In the genomic region with DNA sequence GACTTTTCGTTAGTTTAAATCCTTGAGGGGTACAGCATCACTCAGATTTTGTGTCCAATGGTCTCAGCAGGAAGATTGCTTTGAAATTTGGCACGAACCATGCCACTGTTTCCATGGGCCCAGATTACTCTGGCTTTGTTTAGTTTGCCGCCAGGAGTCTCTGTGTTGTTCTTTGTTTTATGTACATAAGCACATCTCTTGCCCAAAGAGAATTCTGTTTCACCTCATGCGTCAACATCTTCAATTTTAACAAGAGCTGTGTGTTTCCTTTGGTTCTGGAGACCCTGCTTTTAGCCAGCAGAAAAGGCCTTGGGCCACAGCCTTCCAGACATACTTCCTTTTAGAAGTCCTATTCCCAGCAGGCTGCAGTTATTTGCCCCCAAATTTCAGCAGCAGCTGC, we compare ENCODE assay signal across 18 cellular contexts.
DNase-seq lines count a peak whose midpoint lies in the region; ATAC-seq and TF ChIP-seq lines count a peak whose summit lies in the region.
"Had no signal": no experiment of that assay in that cellular context is flagged by ENCODE, and none has a peak within 500 bp of the region (broad histone marks: within the 10 kb centered on the region; RNA-seq: fewer than 3 reads in every experiment).

No MANE protein-coding gene starts in this region.

- no peak overlapping the region for H3K27ac Mint-ChIP-seq in activated T-helper 1 cell treated with anti-CD3 and anti-CD28 coated beads, Interleukin-12 subunit alpha, Interleukin-12 subunit beta, Interleukin-2, Interleukin-4 antibody, amounts not matched to agents 30 ng/mL and 10 ng/mL and 1 ng/mL, durations not matched to agents 14 hours and 24 hours and 36 hours
- H3K27ac Mint-ChIP-seq: activated B cell treated with CpG ODN at 0.5 μM for 24 hours had no signal

- POLR2A ChIA-PET in A673 (lab: Charles Lee; ENCODE audit: low non-redundant PET): no interaction called here

- CTCF ChIA-PET in A673 (lab: Charles Lee): no interaction called here

- peaks cover 11% of the 10 kb centered on the region for H3K4me1 Mint-ChIP-seq in activated T-helper 1 cell treated with anti-CD3 and anti-CD28 coated beads, Interleukin-12 subunit alpha, Interleukin-12 subunit beta, Interleukin-2, Interleukin-4 antibody, amounts not matched to agents 30 ng/mL and 10 ng/mL and 1 ng/mL, durations not matched to agents 14 hours and 24 hours and 36 hours (ENCODE audit: low read depth)
- H3K4me1 Mint-ChIP-seq: activated B cell treated with CpG ODN at 0.5 μM for 24 hours had no signal

- intact Hi-C loops in A673 (cut with micrococcal nuclease; ENCODE audit: unreplicated experiment): no loop called here
- intact Hi-C loops in activated T-helper 1 cell treated with anti-CD3 and anti-CD28 coated beads, Interleukin-12 subunit alpha, Interleukin-12 subunit beta, Interleukin-2, Interleukin-4 antibody, amounts not matched to agents 30 ng/mL and 10 ng/mL and 1 ng/mL, durations not matched to agents 14 hours and 24 hours and 36 hours (cut with micrococcal nuclease): no loop called here

- no peaks in the 10 kb centered on the region for H3K9me3 Mint-ChIP-seq in activated T-helper 1 cell treated with anti-CD3 and anti-CD28 coated beads, Interleukin-12 subunit alpha, Interleukin-12 subunit beta, Interleukin-2, Interleukin-4 antibody, amounts not matched to agents 30 ng/mL and 10 ng/mL and 1 ng/mL, durations not matched to agents 14 hours and 24 hours and 36 hours
- H3K9me3 Mint-ChIP-seq: activated B cell treated with CpG ODN at 0.5 μM for 24 hours had no signal

- H3K4me3 Mint-ChIP-seq in activated T-helper 1 cell treated with anti-CD3 and anti-CD28 coated beads, Interleukin-12 subunit alpha, Interleukin-12 subunit beta, Interleukin-2, Interleukin-4 antibody, amounts not matched to agents 30 ng/mL and 10 ng/mL and 1 ng/mL, durations not matched to agents 14 hours and 24 hours and 36 hours: no peak overlapping the region
- H3K4me3 Mint-ChIP-seq: activated B cell treated with CpG ODN at 0.5 μM for 24 hours had no signal

- H3K36me3 Mint-ChIP-seq in activated T-helper 1 cell treated with anti-CD3 and anti-CD28 coated beads, Interleukin-12 subunit alpha, Interleukin-12 subunit beta, Interleukin-2, Interleukin-4 antibody, amounts not matched to agents 30 ng/mL and 10 ng/mL and 1 ng/mL, durations not matched to agents 14 hours and 24 hours and 36 hours (ENCODE audit: low read depth): peaks cover 38% of the 10 kb centered on the region

- peaks cover 85% of the 10 kb centered on the region for H3K36me3 ChIP-seq in mesodermal cell (ENCODE audit: control insufficient read depth, insufficient read depth, low read length)
- H3K36me3 ChIP-seq in A673 (ENCODE audit: insufficient read depth, low read length, poor library complexity, severe bottlenecking): peaks cover 86% of the 10 kb centered on the region

- DNase-seq in NCI-H2029 (lab: John Stamatoyannopoulos, UW) (peak; percentile 74), A673 (ENCODE audit: low spot score) (no peak), T1000 (lab: John Stamatoyannopoulos, UW) (no peak)
- no peak for DNase-seq in activated T-helper 1 cell treated with anti-CD3 and anti-CD28 coated beads, Interleukin-12 subunit alpha, Interleukin-12 subunit beta, Interleukin-2, Interleukin-4 antibody, amounts not matched to agents 30 ng/mL and 10 ng/mL and 1 ng/mL, durations not matched to agents 14 hours and 24 hours and 36 hours (ENCODE audit: low spot score)
- DNase-seq: activated B cell treated with CpG ODN at 0.5 μM for 24 hours; activated naive CD4-positive, alpha-beta T cell; HCEC 1CT; mesendoderm; NCI-H187; NK-92 treated with Interleukin-12 subunit alpha and Interleukin-12 subunit beta, amount 100 ng/mL, for 24 hours; SW 1271 had no signal

- no peaks in the 10 kb centered on the region for H3K4me1 ChIP-seq in mesodermal cell (ENCODE audit: control insufficient read depth, insufficient read depth, low read length, poor library complexity, severe bottlenecking)
- no peaks in the 10 kb centered on the region for H3K4me1 ChIP-seq in A673 (ENCODE audit: insufficient read depth, low read length, poor library complexity, severe bottlenecking)
- H3K4me1 ChIP-seq: ascending aorta, right atrium auricular region had no signal

- ATAC-seq in GM19035 (IDR thresholded peaks at IDR 0.05; ENCODE audit: unreplicated experiment): no peak

- no TSS peak for BruUV-seq in A673 (replicated peaks; lab: Mats Ljungman, UMichigan)

- no peaks in the 10 kb centered on the region for H3K27me3 Mint-ChIP-seq in activated T-helper 1 cell treated with anti-CD3 and anti-CD28 coated beads, Interleukin-12 subunit alpha, Interleukin-12 subunit beta, Interleukin-2, Interleukin-4 antibody, amounts not matched to agents 30 ng/mL and 10 ng/mL and 1 ng/mL, durations not matched to agents 14 hours and 24 hours and 36 hours (ENCODE audit: insufficient read depth)
- H3K27me3 Mint-ChIP-seq: activated B cell treated with CpG ODN at 0.5 μM for 24 hours had no signal

- H3K27ac ChIP-seq in C4-2B (no peak overlapping the region), VCaP (peak overlapping the region; percentile 71), mesodermal cell (ENCODE audit: low read depth, low read length, severe bottlenecking) (peak overlapping the region; percentile 34), A673 (ENCODE audit: low read depth, low read length, poor library complexity, severe bottlenecking) (no peak overlapping the region)
- H3K27ac ChIP-seq: ascending aorta, KMS-11, right atrium auricular region had no signal

- TF ChIP-seq CTCF in C4-2B (conservative IDR thresholded peaks at IDR 0.05) (peak; percentile 26), VCaP (conservative IDR thresholded peaks at IDR 0.05) (no peak), A673 (conservative IDR thresholded peaks at IDR 0.05; ENCODE audit: low read depth, low read length) (no peak)

- H3K27me3 ChIP-seq in A673 (replicated peaks; ENCODE audit: insufficient read depth, low read depth, low read length, poor library complexity): no peaks in the 10 kb centered on the region
- H3K27me3 ChIP-seq: ascending aorta, right atrium auricular region had no signal

- no peaks in the 10 kb centered on the region for H3K9me3 ChIP-seq in mesodermal cell (ENCODE audit: control insufficient read depth, low read length)
- H3K9me3 ChIP-seq in A673 (ENCODE audit: low read depth, low read length, poor library complexity, severe bottlenecking): no peaks in the 10 kb centered on the region
- H3K9me3 ChIP-seq: ascending aorta, right atrium auricular region had no signal

- WGBS in mesodermal cell (ENCODE audit: insufficient coverage in 2 of 2), 2 experiments: 100% methylated on average over 2 of the region's 4 CpGs

- H3K4me3 ChIP-seq in mesodermal cell (ENCODE audit: extremely low read depth, insufficient read depth, low read length, poor library complexity, severe bottlenecking) (no peak overlapping the region), A673 (ENCODE audit: low read depth, low read length, poor library complexity, severe bottlenecking) (no peak overlapping the region)
- H3K4me3 ChIP-seq: ascending aorta, right atrium auricular region had no signal

Comparison
In these comparisons a context has a peak if more than half of its experiments do, and no peak if none do; other contexts are left out.
1. H3K27ac ChIP-seq: peak in VCaP (single experiment) and mesodermal cell (single experiment); none in C4-2B (single experiment) and A673 (single experiment).